Comparison of ENCODE assay signal across 9 cellular contexts in genomic region chr14:103123634-103124500, GRCh38. TPM values are rescaled to one million over a fixed set of nuclear protein-coding genes. Genes with fewer than 3 reads are reported as not detected.
DNase-seq lines count a peak whose midpoint lies in the region; ATAC-seq, FAIRE-seq and TF ChIP-seq lines count a peak whose summit lies in the region.
"Had no signal": no experiment of that assay in that cellular context is flagged by ENCODE, and none has a peak within 500 bp of the region (broad histone marks: within the 10 kb centered on the region; RNA-seq: fewer than 3 reads in every experiment).

No MANE protein-coding gene starts in this region.

- no peaks in the 10 kb centered on the region for H3K9me3 ChIP-seq in psoas muscle

- no peaks in the 10 kb centered on the region for H3K27me3 ChIP-seq in psoas muscle (ENCODE audit: insufficient read depth in 3 of 3, low read length in 2 of 3)

- 15 to 33% (median 15%) methylated on average over 35 to 48 of the region's 48 CpGs for WGBS in psoas muscle, 3 donors

- H3K36me3 ChIP-seq in psoas muscle (ENCODE audit: insufficient read depth in 1 of 2, low read depth in 1 of 2) = peaks cover 0 to 7% of the 10 kb centered on the region in 2 donors

- intact Hi-C loops in Right ventricle myocardium superior (cut with DNase I) (no loop called here), psoas muscle (cut with DNase I) (no loop called here)

- TF ChIP-seq CTCF in psoas muscle (IDR thresholded peaks at IDR 0.05) = peak; percentile 43

- DNase-seq in RCC 7860 (ENCODE audit: low spot score) = peak; percentile 26
- peak; percentile 81 for DNase-seq in Right ventricle myocardium superior
- DNase-seq in psoas muscle = peak; percentile 72 to 85
- no peak for DNase-seq in NK-92 treated with Interleukin-12 subunit alpha and Interleukin-12 subunit beta, amount 100 ng/mL, for 24 hours (lab: John Stamatoyannopoulos, UW)
- DNase-seq in GM19240 (ENCODE audit: insufficient read length, low spot score) = no peak

- FAIRE-seq in RCC 7860 (lab: Jason Lieb, UNC) = no peak

- H3K4me3 ChIP-seq in GM08714 (ENCODE audit: low read length) (peak overlapping the region; percentile 65), psoas muscle (peak overlapping the region; percentile 79)

- ATAC-seq in Right ventricle myocardium superior (ENCODE audit: poor library complexity) (peak; percentile 14), psoas muscle (peak; percentile 34 to 57 (median 50)), HG03159 (IDR thresholded peaks at IDR 0.05; ENCODE audit: unreplicated experiment) (no peak), HG03280 (IDR thresholded peaks at IDR 0.05; ENCODE audit: unreplicated experiment) (no peak)

- peaks cover 55% of the 10 kb centered on the region for H3K4me1 ChIP-seq in psoas muscle

- peak overlapping the region; percentile 91 for H3K27ac ChIP-seq in psoas muscle

RNA-seq across cellular contexts. Expression of gene TNFAIP2, which starts 0.6 kb away (rescaled TPM):
- total RNA-seq in Right ventricle myocardium superior (46.7 TPM), psoas muscle (100 to 1,000 TPM in 1 of 4 donors, 10 to 100 TPM in 3; 25.7 to 146 (median 39.1) TPM)
- 10 to 100 TPM; 32.2 to 97.4 (median 52.3) TPM for polyA plus RNA-seq in psoas muscle

RNA-seq across cellular contexts. Expression of gene EXOC3L4, which starts 29.3 kb away (rescaled TPM):
- total RNA-seq in Right ventricle myocardium superior (0.38 TPM), psoas muscle (under 1 TPM in 2 of 4 donors, not detected in 2; 0.23 to 0.30 TPM)
- under 1 TPM in 2 of 3 donors, not detected in 1; 0.12 to 0.33 TPM for polyA plus RNA-seq in psoas muscle
- total RNA-seq: T-helper 1 cell treated with Interleukin-12 subunit alpha and Interleukin-12 subunit beta and Interleukin-4 antibody, amounts not matched to agents 30 ng/mL and 1 ng/mL, for 36 hours had no signal

RNA-seq across cellular contexts. Expression of gene LBHD2, which starts 39.9 kb away (rescaled TPM):
- total RNA-seq in Right ventricle myocardium superior (not detected), psoas muscle (not detected)
- polyA plus RNA-seq in psoas muscle = not detected
- total RNA-seq: T-helper 1 cell treated with Interleukin-12 subunit alpha and Interleukin-12 subunit beta and Interleukin-4 antibody, amounts not matched to agents 30 ng/mL and 1 ng/mL, for 36 hours had no signal

Comparison
In these comparisons a context has a peak if more than half of its experiments do, and no peak if none do; other contexts are left out.
1. DNase-seq: peak in RCC 7860 (single experiment), Right ventricle myocardium superior (single experiment) and psoas muscle (2 of 2); none in NK-92 treated with Interleukin-12 subunit alpha and Interleukin-12 subunit beta, amount 100 ng/mL, for 24 hours (single experiment) and GM19240 (single experiment).
2. ATAC-seq: peak in Right ventricle myocardium superior (single experiment) and psoas muscle (4 of 4); none in HG03159 (single experiment) and HG03280 (single experiment).